ENCODE assay signal across 10 cellular contexts in genomic region chr22:22818861-22819855, GRCh38.
DNase-seq lines count a peak whose midpoint lies in the region; ATAC-seq, FAIRE-seq and TF ChIP-seq lines count a peak whose summit lies in the region.
"Had no signal": no experiment of that assay in that cellular context is flagged by ENCODE, and none has a peak within 500 bp of the region (broad histone marks: within the 10 kb centered on the region; RNA-seq: fewer than 3 reads in every experiment).

No MANE protein-coding gene starts in this region.

- H3K4me1 ChIP-seq in kidney (ENCODE audit: control insufficient read depth in 1 of 2, insufficient read depth in 1 of 2, low read depth in 1 of 2, low read length in 2 of 2), result peaks cover 0 to 2% of the 10 kb centered on the region in 2 donors

- no peaks in the 10 kb centered on the region for H3K36me3 ChIP-seq in kidney (ENCODE audit: control insufficient read depth in 1 of 2, insufficient read depth in 2 of 2, low read length in 2 of 2)

- no peak overlapping the region for H3K27ac ChIP-seq in kidney (ENCODE audit: low read depth in 2 of 2, low read length in 2 of 2)

- no peak overlapping the region for H3K9ac ChIP-seq in kidney (ENCODE audit: low read length in 2 of 2)

- DNase-seq in GM12891 (ENCODE audit: insufficient read length, low spot score), result peak; percentile 54
- peak; percentile 79 for DNase-seq in NOMO-1 treated with dmso at 0.1 percent for 144 hours (lab: John Stamatoyannopoulos, UW; ENCODE audit: unreplicated experiment)
- DNase-seq in kidney, result peak; percentile 65
- DNase-seq in NCI-H345 (lab: John Stamatoyannopoulos, UW), result no peak
- no peak for DNase-seq in HK-2 (ENCODE audit: unreplicated experiment)
- no peak for DNase-seq in cerebellar cortex (ENCODE audit: low spot score)
- DNase-seq: midbrain, NCI-H69 had no signal

- no peak for TF ChIP-seq CTCF in kidney (IDR thresholded peaks at IDR 0.05; ENCODE audit: borderline replicate concordance, extremely low read depth, insufficient read depth)

- H3K9me3 ChIP-seq in kidney (ENCODE audit: control insufficient read depth in 1 of 2, low read length in 2 of 2), result no peaks in the 10 kb centered on the region

- intact Hi-C loops in kidney (cut with DNase I), result no loop called here

- ATAC-seq in GM21737 (IDR thresholded peaks at IDR 0.05; ENCODE audit: unreplicated experiment) (peak; percentile 59), GM21723 (IDR thresholded peaks at IDR 0.05; ENCODE audit: unreplicated experiment) (no peak)

- peak; percentile 96 for FAIRE-seq in GM12891 (lab: Jason Lieb, UNC)
- FAIRE-seq in kidney (lab: Jason Lieb, UNC), result no peak

- H3K4me3 ChIP-seq in kidney (ENCODE audit: low read length in 2 of 2), result no peak overlapping the region

- TF ChIP-seq POLR2A in GM12891 (IDR thresholded peaks at IDR 0.05; ENCODE audit: low read depth, low read length), result no peak

TF ChIP-seq in GM12891, 5 proteins besides CTCF, POLR2A, EP300 and RAD21:
- no peak for TF ChIP-seq TAF1 (IDR thresholded peaks at IDR 0.05; ENCODE audit: low read depth, low read length)
- TF ChIP-seq POU2F2 (IDR thresholded peaks at IDR 0.05; ENCODE audit: low read depth, low read length), result peak; percentile 61
- TF ChIP-seq SPI1 (IDR thresholded peaks at IDR 0.05; ENCODE audit: low read depth, low read length), result no peak
TF ChIP-seq in GM12891: peak in this region for 1.

Comparison
In these comparisons a context has a peak if more than half of its experiments do, and no peak if none do; other contexts are left out.
1. DNase-seq: peak in GM12891 (single experiment), NOMO-1 treated with dmso at 0.1 percent for 144 hours (single experiment) and kidney (single experiment); none in NCI-H345 (single experiment), HK-2 (single experiment) and cerebellar cortex (single experiment).